ENCODE assay signal across 1 cellular context in genomic region chr11:57316017-57316416, GRCh38.
TF ChIP-seq lines count a peak whose summit lies in the region.

No MANE protein-coding gene starts in this region.

TF ChIP-seq in H1, 55 proteins besides CTCF, POLR2A, EP300 and RAD21:
- TF ChIP-seq CTBP2 (IDR thresholded peaks at IDR 0.05; ENCODE audit: borderline replicate concordance, insufficient read depth, insufficient read length, low read length) (no peak), MAFK (IDR thresholded peaks at IDR 0.05; ENCODE audit: low read depth, low read length) (no peak), CREB1 (IDR thresholded peaks at IDR 0.05) (no peak), CHD2 (IDR thresholded peaks at IDR 0.05; ENCODE audit: low read length) (no peak)
